13 cellular contexts compared by ENCODE assay signal in the genomic region with DNA sequence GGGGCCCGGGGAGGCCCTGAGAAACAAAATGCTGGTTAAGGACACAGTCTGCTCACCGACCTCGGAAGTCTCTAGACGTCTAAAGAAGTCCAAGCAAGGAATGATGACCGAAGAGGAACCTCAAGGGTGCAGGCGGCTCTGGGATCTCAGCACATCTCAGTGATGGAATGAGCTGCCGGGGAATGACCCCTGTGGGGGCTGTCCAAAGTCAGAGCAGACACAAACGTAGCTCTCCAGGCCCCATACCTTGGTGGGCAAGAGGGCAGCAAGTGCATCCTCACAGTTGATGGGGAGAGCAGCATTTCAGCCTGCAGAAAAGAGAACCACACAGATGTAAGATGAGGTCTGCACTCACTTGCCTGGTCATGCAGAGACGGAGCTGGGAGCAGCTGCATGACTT.
A peak's percentile ranks its signal among the peaks of the same experiment; 100 is the strongest.
DNase-seq lines count a peak whose midpoint lies in the region; ATAC-seq and TF ChIP-seq lines count a peak whose summit lies in the region.
"Had no signal": no experiment of that assay in that cellular context is flagged by ENCODE, and none has a peak within 500 bp of the region (broad histone marks: within the 10 kb centered on the region; RNA-seq: fewer than 3 reads in every experiment).

No MANE protein-coding gene starts in this region.

- TF ChIP-seq CTCF in Calu3 (IDR thresholded peaks at IDR 0.05; ENCODE audit: unreplicated experiment) (no peak), KMS-11 (conservative IDR thresholded peaks at IDR 0.05; ENCODE audit: low read depth, low read length) (no peak), endodermal cell (conservative IDR thresholded peaks at IDR 0.05) (no peak), parathyroid adenoma (IDR thresholded peaks at IDR 0.05) (no peak), dorsolateral prefrontal cortex (IDR thresholded peaks at IDR 0.05 in 54 of 56, conservative IDR thresholded peaks at IDR 0.05 in 2 of 56; ENCODE audit: low read depth in 1 of 56, partially characterized antibody in 56 of 56) (no peak), gastroesophageal sphincter (IDR thresholded peaks at IDR 0.05) (no peak)

- no peaks in the 10 kb centered on the region for H3K36me3 Mint-ChIP-seq in Calu3 (ENCODE audit: insufficient read depth, unreplicated experiment)
- H3K36me3 Mint-ChIP-seq in endodermal cell (ENCODE audit: low read depth), result peaks cover 8% of the 10 kb centered on the region

- no peaks in the 10 kb centered on the region for H3K9me3 Mint-ChIP-seq in Calu3 (ENCODE audit: low read depth, unreplicated experiment)
- no peaks in the 10 kb centered on the region for H3K9me3 Mint-ChIP-seq in endodermal cell

- TF ChIP-seq EP300 in gastroesophageal sphincter (IDR thresholded peaks at IDR 0.05), result no peak

- H3K4me1 Mint-ChIP-seq in Calu3 (ENCODE audit: low read depth, unreplicated experiment) (peaks cover 28% of the 10 kb centered on the region), endodermal cell (peaks cover 63% of the 10 kb centered on the region)

- no peaks in the 10 kb centered on the region for H3K9me3 ChIP-seq in endodermal cell (ENCODE audit: control insufficient read depth, low read length)
- H3K9me3 ChIP-seq in parathyroid adenoma (ENCODE audit: control insufficient read depth, low read length), result no peaks in the 10 kb centered on the region
- H3K9me3 ChIP-seq in gastroesophageal sphincter, result no peaks in the 10 kb centered on the region
- H3K9me3 ChIP-seq: HAP-1 had no signal

- CTCF ChIA-PET in Calu3 (lab: Charles Lee), result interaction anchor here (0.5 to 2.7 kb wide), 3 partner anchors 74 to 1651 kb away, joined by 3 to 9 read pairs (median 3); no protein-coding TSS in a partner anchor

- no peaks in the 10 kb centered on the region for H4K20me1 ChIP-seq in KMS-11 (ENCODE audit: insufficient read depth)

- WGBS in endodermal cell (ENCODE audit: insufficient coverage in 1 of 2, insufficient read length in 1 of 2), 2 experiments, result 93 to 96% methylated on average over 8 to 9 of the region's 9 CpGs
- WGBS in gastroesophageal sphincter (ENCODE audit: low coverage in 1 of 2), 2 donors, result 78 to 96% methylated on average over 3 to 5 of the region's 9 CpGs

- intact Hi-C loops in Calu3 (cut with micrococcal nuclease; ENCODE audit: unreplicated experiment), result loop anchor here (5.0 kb wide), 1 partner anchor 260 kb away; no protein-coding TSS in a partner anchor
- intact Hi-C loops in dorsolateral prefrontal cortex (cut with DNase I), result loop anchor here (5.0 kb wide), 2 partner anchors 120 to 130 kb away; a partner anchor contains a TSS

- peaks cover 72% of the 10 kb centered on the region for H3K4me1 ChIP-seq in KMS-11 (ENCODE audit: low read depth, poor library complexity, severe bottlenecking)
- H3K4me1 ChIP-seq in endodermal cell (ENCODE audit: control insufficient read depth, insufficient read depth, low read length), result peaks cover 35% of the 10 kb centered on the region
- no peaks in the 10 kb centered on the region for H3K4me1 ChIP-seq in parathyroid adenoma
- peaks cover 0 to 41% (median 4%) of the 10 kb centered on the region in 3 donors for H3K4me1 ChIP-seq in gastroesophageal sphincter

- peak overlapping the region; percentile 60 for H3K9ac ChIP-seq in KMS-11
- no peak overlapping the region for H3K9ac ChIP-seq in endodermal cell (ENCODE audit: extremely low read depth, low read length, poor library complexity, severe bottlenecking)
- H3K9ac ChIP-seq in parathyroid adenoma, result no peak overlapping the region

- H3K27me3 Mint-ChIP-seq in Calu3 (ENCODE audit: unreplicated experiment) (no peaks in the 10 kb centered on the region), endodermal cell (ENCODE audit: insufficient read depth) (no peaks in the 10 kb centered on the region)

- DNase-seq in Calu3 (no peak), endodermal cell (no peak), dorsolateral prefrontal cortex (no peak), ecto neural progenitor cell (ENCODE audit: low spot score) (no peak)
- DNase-seq: activated naive CD4-positive, alpha-beta T cell treated with Interleukin-2 at 50 U/mL for 16 hours; dermis blood vessel endothelial cell; NCI-H1694 had no signal

- H3K4me2 ChIP-seq in KMS-11 (peak overlapping the region; percentile 65), parathyroid adenoma (ENCODE audit: low read length) (no peak overlapping the region)

- H3K4me3 ChIP-seq in KMS-11 (IDR thresholded peaks at IDR 0.05; ENCODE audit: insufficient read depth, low read depth, low read length) (no peak overlapping the region), endodermal cell (ENCODE audit: low read length) (no peak overlapping the region), parathyroid adenoma (ENCODE audit: low read depth, low read length) (no peak overlapping the region), dorsolateral prefrontal cortex (no peak overlapping the region), gastroesophageal sphincter (no peak overlapping the region)
- H3K4me3 ChIP-seq: HAP-1 had no signal

- H3K79me2 ChIP-seq in KMS-11 (ENCODE audit: insufficient read depth, low read depth), result peaks cover 57% of the 10 kb centered on the region
- H3K79me2 ChIP-seq in parathyroid adenoma, result peaks cover 2% of the 10 kb centered on the region

- no TSS peak for BruUV-seq in Calu3 (replicated peaks; lab: Mats Ljungman, UMichigan)

- H3K4me3 Mint-ChIP-seq in Calu3 (ENCODE audit: low read depth, unreplicated experiment), result no peak overlapping the region
- no peak overlapping the region for H3K4me3 Mint-ChIP-seq in endodermal cell

- H3K36me3 ChIP-seq in KMS-11 (ENCODE audit: insufficient read depth), result no peaks in the 10 kb centered on the region
- peaks cover 8% of the 10 kb centered on the region for H3K36me3 ChIP-seq in endodermal cell (ENCODE audit: control insufficient read depth, insufficient read depth, low read length)
- H3K36me3 ChIP-seq in parathyroid adenoma (ENCODE audit: control insufficient read depth, insufficient read depth, low read length), result no peaks in the 10 kb centered on the region
- no peaks in the 10 kb centered on the region for H3K36me3 ChIP-seq in gastroesophageal sphincter
- H3K36me3 ChIP-seq: HAP-1 had no signal

- H2AFZ ChIP-seq in KMS-11 (ENCODE audit: low read depth), result 0 out of 2 replicates have a peak overlapping the region, but pooled peaks have one; percentile 27
- H2AFZ ChIP-seq in parathyroid adenoma, result peak overlapping the region; percentile 54

- no peak for TF ChIP-seq POLR2A in gastroesophageal sphincter (IDR thresholded peaks at IDR 0.05)

- H3K27me3 ChIP-seq in KMS-11 (ENCODE audit: insufficient read depth, low read depth), result no peaks in the 10 kb centered on the region
- no peaks in the 10 kb centered on the region for H3K27me3 ChIP-seq in endodermal cell (ENCODE audit: control insufficient read depth, insufficient read depth, low read length, poor library complexity, severe bottlenecking)
- no peaks in the 10 kb centered on the region for H3K27me3 ChIP-seq in parathyroid adenoma (ENCODE audit: control insufficient read depth, insufficient read depth, low read length)
- H3K27me3 ChIP-seq in dorsolateral prefrontal cortex, result no peaks in the 10 kb centered on the region
- H3K27me3 ChIP-seq in gastroesophageal sphincter, result no peaks in the 10 kb centered on the region

- ATAC-seq in HG03442 (IDR thresholded peaks at IDR 0.05; ENCODE audit: unreplicated experiment), result no peak
- ATAC-seq in gastroesophageal sphincter, result no peak

- H3K27ac ChIP-seq in KMS-11, result peak overlapping the region; percentile 96
- H3K27ac ChIP-seq in endodermal cell (ENCODE audit: low read depth, low read length), result no peak overlapping the region
- H3K27ac ChIP-seq in parathyroid adenoma, result peak overlapping the region; percentile 69
- H3K27ac ChIP-seq in dorsolateral prefrontal cortex, result peak overlapping the region in 18 of 59 donors; percentile 0 to 95 (median 42)
- H3K27ac ChIP-seq in gastroesophageal sphincter, result no peak overlapping the region
- H3K27ac ChIP-seq: SK-N-MC had no signal

- H3K27ac Mint-ChIP-seq in Calu3 (ENCODE audit: unreplicated experiment), result peak overlapping the region; percentile 22
- H3K27ac Mint-ChIP-seq in endodermal cell, result peak overlapping the region; percentile 91

Comparison
In these comparisons a context has a peak if more than half of its experiments do, and no peak if none do; other contexts are left out.
1. H3K27ac ChIP-seq: peak in KMS-11 (single experiment) and parathyroid adenoma (single experiment); none in endodermal cell (single experiment) and gastroesophageal sphincter (0 of 4).